In the genomic region with DNA sequence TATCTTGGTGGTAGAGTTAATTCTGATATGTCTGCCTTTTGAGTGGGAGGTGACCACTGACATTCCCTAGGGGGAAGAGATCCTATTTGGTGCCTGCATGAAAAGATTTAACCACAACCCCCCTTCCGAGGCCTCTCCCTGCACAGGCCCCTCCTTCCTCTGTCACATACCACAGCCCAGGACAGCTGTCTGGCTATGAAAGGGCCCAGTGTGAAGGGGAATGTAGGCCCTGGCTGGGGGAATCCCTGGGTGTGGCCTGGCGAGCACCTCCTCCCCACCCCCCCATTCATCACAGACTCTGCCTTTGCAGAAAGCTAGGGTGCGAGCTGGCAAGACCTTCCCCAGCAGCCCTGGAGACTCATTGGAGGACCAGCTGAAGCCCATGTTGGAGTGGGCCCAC, we compare ENCODE assay signal across 8 cellular contexts. TPM values are rescaled to one million over a fixed set of nuclear protein-coding genes. Genes with fewer than 3 reads are reported as not detected.
A peak's percentile ranks its signal among the peaks of the same experiment; 100 is the strongest.
DNase-seq lines count a peak whose midpoint lies in the region; ATAC-seq and TF ChIP-seq lines count a peak whose summit lies in the region.
"Had no signal": no experiment of that assay in that cellular context is flagged by ENCODE, and none has a peak within 500 bp of the region (broad histone marks: within the 10 kb centered on the region; RNA-seq: fewer than 3 reads in every experiment).

No MANE protein-coding gene starts in this region.

- H3K36me3 Mint-ChIP-seq in mesothelial cell of epicardium = peaks cover 2% of the 10 kb centered on the region

- no peak for TF ChIP-seq POLR2A in esophagus muscularis mucosa (IDR thresholded peaks at IDR 0.05; ENCODE audit: low read depth)

- H3K27ac Mint-ChIP-seq in mesothelial cell of epicardium = peak overlapping the region; percentile 85

- intact Hi-C loops in left lung (cut with DNase I) = no loop called here
- intact Hi-C loops in esophagus muscularis mucosa (cut with DNase I) = no loop called here

- WGBS in esophagus muscularis mucosa = 100% methylated on average over 1 of the region's 3 CpGs

- H3K36me3 ChIP-seq in left lung = no peaks in the 10 kb centered on the region
- H3K36me3 ChIP-seq in esophagus muscularis mucosa = peaks cover 2 to 5% (median 3%) of the 10 kb centered on the region in 4 donors

- no peak overlapping the region for H3K4me3 Mint-ChIP-seq in mesothelial cell of epicardium

- H3K4me1 ChIP-seq in left lung (no peaks in the 10 kb centered on the region), esophagus muscularis mucosa (peaks cover 0 to 11% (median 3%) of the 10 kb centered on the region in 4 donors)

- DNase-seq in activated CD4-positive, alpha-beta T cell treated with anti-CD3 and anti-CD28 coated beads, Interleukin-2, amount 50 U/mL, for 1 hour = peak; percentile 30
- DNase-seq in mesothelial cell of epicardium (ENCODE audit: low spot score in 2 of 2, unreplicated experiment in 2 of 2) = peak; percentile 45 to 61
- no peak for DNase-seq in DMS 273 treated with DMSO at 0.1 percent for 48 hours (lab: John Stamatoyannopoulos, UW)
- no peak for DNase-seq in left lung
- no peak for DNase-seq in esophagus muscularis mucosa (ENCODE audit: extremely low spot score)

- H3K4me3 ChIP-seq in left lung (no peak overlapping the region), esophagus muscularis mucosa (no peak overlapping the region)

- H3K27me3 ChIP-seq in left lung = no peaks in the 10 kb centered on the region
- H3K27me3 ChIP-seq in esophagus muscularis mucosa = no peaks in the 10 kb centered on the region

- no peak for TF ChIP-seq CTCF in mesothelial cell of epicardium (IDR thresholded peaks at IDR 0.05; ENCODE audit: unreplicated experiment)
- no peak for TF ChIP-seq CTCF in left lung (IDR thresholded peaks at IDR 0.05)
- no peak for TF ChIP-seq CTCF in esophagus muscularis mucosa (IDR thresholded peaks at IDR 0.05)

- no peak overlapping the region for H3K27ac ChIP-seq in left lung
- H3K27ac ChIP-seq in esophagus muscularis mucosa (replicated peaks in 1 of 4) = no peak overlapping the region

- no peak for TF ChIP-seq EP300 in esophagus muscularis mucosa (IDR thresholded peaks at IDR 0.05)

- H3K27me3 Mint-ChIP-seq in mesothelial cell of epicardium (ENCODE audit: low read depth) = no peaks in the 10 kb centered on the region

- ATAC-seq in GM18870 (IDR thresholded peaks at IDR 0.05; ENCODE audit: unreplicated experiment) = peak; percentile 43
- ATAC-seq in HG02981 (IDR thresholded peaks at IDR 0.05; ENCODE audit: unreplicated experiment) = peak; percentile 71
- no peak for ATAC-seq in left lung
- ATAC-seq: Panc1 had no signal

- H3K9me3 ChIP-seq in left lung (no peaks in the 10 kb centered on the region), esophagus muscularis mucosa (no peaks in the 10 kb centered on the region)

- H3K9me3 Mint-ChIP-seq in mesothelial cell of epicardium = no peaks in the 10 kb centered on the region

- peaks cover 32% of the 10 kb centered on the region for H3K4me1 Mint-ChIP-seq in mesothelial cell of epicardium

RNA-seq across cellular contexts. Expression of a gene that starts 27.4 kb away (rescaled TPM):
- total RNA-seq in mesothelial cell of epicardium (114 to 119 TPM (median 114 TPM) in 3 replicates), left lung (100 to 1,000 TPM in 1 of 2 donors, 10 to 100 TPM in 1; 87.4 to 107 TPM), esophagus muscularis mucosa (100 to 1,000 TPM; 124 to 167 (median 143) TPM)

RNA-seq across cellular contexts. Expression of a gene that starts 30.1 kb away (rescaled TPM):
- total RNA-seq in mesothelial cell of epicardium (7.5 to 8.5 TPM (median 8.5 TPM) in 3 replicates), left lung (1 to 10 TPM in 1 of 2 donors, under 1 TPM in 1; 0.86 to 1.6 TPM), esophagus muscularis mucosa (under 1 TPM; 0.40 to 0.97 (median 0.66) TPM)

RNA-seq across cellular contexts. Expression of a gene that starts 49.0 kb away (rescaled TPM):
- 36.3 to 40.8 TPM (median 39.2 TPM) in 3 replicates for total RNA-seq in mesothelial cell of epicardium
- total RNA-seq in left lung = 10 to 100 TPM; 38.5 to 39.1 TPM
- 10 to 100 TPM; 24.5 to 35.2 (median 30.9) TPM for total RNA-seq in esophagus muscularis mucosa

Comparison
In these comparisons a context has a peak if more than half of its experiments do, and no peak if none do; other contexts are left out.
1. DNase-seq: peak in activated CD4-positive, alpha-beta T cell treated with anti-CD3 and anti-CD28 coated beads, Interleukin-2, amount 50 U/mL, for 1 hour (single experiment) and mesothelial cell of epicardium (2 of 2); none in DMS 273 treated with DMSO at 0.1 percent for 48 hours (single experiment), left lung (0 of 2) and esophagus muscularis mucosa (single experiment).